12 cellular contexts compared by ENCODE assay signal in genomic region chr4:154736774-154737173, GRCh38. TPM values are rescaled to one million over a fixed set of nuclear protein-coding genes. Genes with fewer than 3 reads are reported as not detected.
"Had no signal": no experiment of that assay in that cellular context is flagged by ENCODE, and none has a peak within 500 bp of the region (broad histone marks: within the 10 kb centered on the region; RNA-seq: fewer than 3 reads in every experiment).

No MANE protein-coding gene starts in this region.

- H3K27ac ChIP-seq: GM23248, HL-60 had no signal

- ATAC-seq: HCT116, HepG2 had no signal

- H3K9me3 ChIP-seq: HAP-1 had no signal

- DNase-seq: GM23248, GOT3, H7, HFFc6, KBM-7 had no signal

- H3K27ac Mint-ChIP-seq: HFFc6, IgD-negative memory B cell had no signal

- H3K36me3 Mint-ChIP-seq: IgD-negative memory B cell had no signal

- H3K9ac ChIP-seq: GM23248 had no signal

- H3K4me1 ChIP-seq: HAP-1 had no signal

- H2AFZ ChIP-seq: GM23248 had no signal

- H3K36me3 ChIP-seq: HAP-1 had no signal

- H3K9me3 Mint-ChIP-seq: HFFc6 had no signal

- H3K4me3 ChIP-seq: GM23248, HAP-1 had no signal

RNA-seq across cellular contexts. Expression of gene LRAT, which starts 7.0 kb away (rescaled TPM):
- total RNA-seq: GM23248, HepG2, HFFc6 had no signal

RNA-seq across cellular contexts. Expression of gene RBM46, which starts 44.3 kb away (rescaled TPM):
- total RNA-seq: H4, HepG2, HFFc6, HT1080 had no signal
